In the genomic region with DNA sequence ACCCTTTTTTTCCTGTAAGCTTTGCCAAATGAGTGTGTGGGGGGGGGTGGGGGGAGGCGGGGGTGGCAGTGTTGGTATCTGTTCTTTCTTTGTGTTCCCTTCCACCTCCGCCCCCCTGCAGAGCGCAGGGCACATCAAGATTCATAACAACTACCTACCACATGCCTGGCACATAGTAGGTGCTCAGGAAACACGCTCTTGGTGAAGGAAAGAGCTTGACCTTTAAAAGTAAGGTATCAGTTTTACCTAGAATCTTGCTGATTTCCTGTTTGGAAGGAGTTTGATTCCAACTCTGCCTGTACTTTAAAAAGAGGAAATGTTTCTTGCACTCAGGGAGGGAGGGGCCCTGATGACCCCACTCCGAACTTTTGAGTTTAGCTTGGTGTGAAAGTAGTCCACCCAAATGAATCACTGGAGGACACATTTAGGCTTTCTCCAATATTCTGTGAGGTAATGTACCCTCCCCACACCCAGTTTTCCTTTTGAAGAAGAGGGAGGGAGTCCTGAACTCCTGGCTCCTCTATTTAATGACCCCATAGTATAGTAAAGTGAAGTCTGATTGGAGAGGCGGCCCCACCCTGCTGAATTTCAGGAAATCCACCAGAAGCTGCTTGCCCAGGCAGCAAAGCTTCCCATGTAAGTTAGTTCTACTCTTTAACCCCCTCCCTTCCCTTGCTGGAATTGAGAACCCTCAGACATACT, we compare ENCODE assay signal across 12 cellular contexts. TPM values are rescaled to one million over a fixed set of nuclear protein-coding genes. Genes with fewer than 3 reads are reported as not detected.
DNase-seq lines count a peak whose midpoint lies in the region; ATAC-seq and TF ChIP-seq lines count a peak whose summit lies in the region.
"Had no signal": no experiment of that assay in that cellular context is flagged by ENCODE, and none has a peak within 500 bp of the region (broad histone marks: within the 10 kb centered on the region; RNA-seq: fewer than 3 reads in every experiment).

No MANE protein-coding gene starts in this region.

- H3K4me1 ChIP-seq in PC-3 (ENCODE audit: insufficient read depth, low read length) (peaks cover 4% of the 10 kb centered on the region; the same call in 1 of the 2 replicates), neural progenitor cell (peaks cover 2% of the 10 kb centered on the region)

- H3K27ac Mint-ChIP-seq in glutamatergic neuron (ENCODE audit: unreplicated experiment) (no peak overlapping the region), neural progenitor cell (no peak overlapping the region)
- H3K27ac Mint-ChIP-seq: HFFc6 had no signal

- no peaks in the 10 kb centered on the region for H3F3A ChIP-seq in PC-3 (ENCODE audit: low read length, unreplicated experiment)
- no peaks in the 10 kb centered on the region for H3F3A ChIP-seq in neural progenitor cell (ENCODE audit: low read depth)

- H3K9me2 ChIP-seq in PC-3 (replicated peaks; ENCODE audit: low read length): no peaks in the 10 kb centered on the region

- H4K20me1 ChIP-seq in PC-3 (ENCODE audit: low read length) (no peaks in the 10 kb centered on the region), neural progenitor cell (ENCODE audit: low read depth) (no peaks in the 10 kb centered on the region)

- H3K27me3 Mint-ChIP-seq in glutamatergic neuron (ENCODE audit: unreplicated experiment): peaks cover 20% of the 10 kb centered on the region
- H3K27me3 Mint-ChIP-seq in neural progenitor cell (ENCODE audit: insufficient read depth, low read depth): peaks cover 46% of the 10 kb centered on the region

- BruUV-seq in PC-3 (replicated peaks; lab: Mats Ljungman, UMichigan): no TSS peak

- H2AFZ ChIP-seq in PC-3 (ENCODE audit: low read length) (peak overlapping the region; percentile 54; the same call in 1 of the 2 replicates), neural progenitor cell (replicated peaks) (no peak overlapping the region)

- ATAC-seq in PC-3: no peak
- no peak for ATAC-seq in left lobe of liver

- H3K4me1 Mint-ChIP-seq in glutamatergic neuron (ENCODE audit: low read depth, unreplicated experiment) (no peaks in the 10 kb centered on the region), neural progenitor cell (peaks cover 5% of the 10 kb centered on the region)

- H3K4me3 Mint-ChIP-seq in glutamatergic neuron (ENCODE audit: unreplicated experiment): peak overlapping the region; percentile 72
- peak overlapping the region; percentile 78 for H3K4me3 Mint-ChIP-seq in neural progenitor cell
- H3K4me3 Mint-ChIP-seq: HFFc6 had no signal

- no peaks in the 10 kb centered on the region for H3K36me3 ChIP-seq in PC-3 (ENCODE audit: low read depth, low read length)
- H3K36me3 ChIP-seq in neural progenitor cell: no peaks in the 10 kb centered on the region

- no peak overlapping the region for H3K27ac ChIP-seq in PC-3 (ENCODE audit: low read length)
- no peak overlapping the region for H3K27ac ChIP-seq in neural progenitor cell

- TF ChIP-seq CTCF in AG10803 (conservative IDR thresholded peaks at IDR 0.05; ENCODE audit: low read length) (no peak), PC-3 (conservative IDR thresholded peaks at IDR 0.05; ENCODE audit: low read depth, low read length) (no peak), glutamatergic neuron (IDR thresholded peaks at IDR 0.05; ENCODE audit: partially characterized antibody, unreplicated experiment) (no peak), neural progenitor cell (IDR thresholded peaks at IDR 0.05) (no peak)

- POLR2A ChIA-PET in PC-3 (lab: Charles Lee; ENCODE audit: unreplicated experiment): no interaction called here

- H3K79me2 ChIP-seq in PC-3 (ENCODE audit: low read length): no peaks in the 10 kb centered on the region
- no peaks in the 10 kb centered on the region for H3K79me2 ChIP-seq in neural progenitor cell (ENCODE audit: low read depth)

- intact Hi-C loops in PC-3 (cut with micrococcal nuclease): no loop called here

- DNase-seq in AG10803 (ENCODE audit: low read depth): no peak
- DNase-seq in PC-3: no peak
- DNase-seq in glutamatergic neuron: no peak
- no peak for DNase-seq in neural progenitor cell (ENCODE audit: low spot score)
- DNase-seq in G401 (ENCODE audit: low spot score): no peak
- no peak for DNase-seq in A172 (ENCODE audit: low spot score)
- DNase-seq in SKM-1 treated with dmso at 0.1 percent for 144 hours (lab: John Stamatoyannopoulos, UW; ENCODE audit: unreplicated experiment): no peak
- no peak for DNase-seq in left lobe of liver (ENCODE audit: low spot score)
- DNase-seq: HFFc6; NK-92 treated with Interleukin-12 subunit alpha and Interleukin-12 subunit beta, amount 100 ng/mL, for 24 hours; stimulated activated CD4-positive, alpha-beta T cell treated with anti-CD3 and anti-CD28 coated beads, Interleukin-4, amount 100 ng/mL, for 1 hour had no signal

- CTCF ChIA-PET in PC-3 (lab: Charles Lee): no interaction called here

- no peaks in the 10 kb centered on the region for H3K9me3 ChIP-seq in PC-3 (ENCODE audit: low read length)
- no peaks in the 10 kb centered on the region for H3K9me3 ChIP-seq in neural progenitor cell (ENCODE audit: low read depth)

- in situ Hi-C loops in G401 (cut with HindIII; ENCODE audit: low sequenced_read_pairs): no loop called here

- H3K27me3 ChIP-seq in PC-3 (ENCODE audit: low read length) (peaks cover 22% of the 10 kb centered on the region), neural progenitor cell (peaks cover 58% of the 10 kb centered on the region)

- H3K9me3 Mint-ChIP-seq in glutamatergic neuron (ENCODE audit: unreplicated experiment) (peaks cover 6% of the 10 kb centered on the region), neural progenitor cell (peaks cover 3% of the 10 kb centered on the region)
- H3K9me3 Mint-ChIP-seq: HFFc6 had no signal

- H3K9ac ChIP-seq in PC-3 (ENCODE audit: low read length) (no peak overlapping the region), neural progenitor cell (no peak overlapping the region)

- H3K4me2 ChIP-seq in PC-3 (ENCODE audit: low read length) (peak overlapping the region; percentile 68; the same call in 1 of the 2 replicates), neural progenitor cell (peak overlapping the region; percentile 89)

- H3K36me3 Mint-ChIP-seq in glutamatergic neuron (ENCODE audit: unreplicated experiment) (no peaks in the 10 kb centered on the region), neural progenitor cell (no peaks in the 10 kb centered on the region)

- H3K4me3 ChIP-seq in AG10803 (ENCODE audit: low read length) (peak overlapping the region; percentile 77), PC-3 (ENCODE audit: low read length) (peak overlapping the region; percentile 48; the same call in 1 of the 2 replicates), neural progenitor cell (peak overlapping the region; percentile 62)

RNA-seq across cellular contexts. Expression of a gene that starts 0.5 kb away (rescaled TPM):
- total RNA-seq in PC-3 (2014; rRNA removed) (0.11 and 0.17 TPM in 2 replicates), glutamatergic neuron (ENCODE audit: unreplicated experiment) (0.37 TPM), neural progenitor cell (ENCODE audit: low replicate concordance) (0.22 and 0.41 TPM in 2 replicates), left lobe of liver (52.4 TPM)
- not detected in 2 replicates for total RNA-seq in G401 (2014; rRNA removed; shearing (Covaris generic))
- not detected in 2 replicates for total RNA-seq in A172 (2014; rRNA removed; shearing (Covaris generic))
- total RNA-seq: HFFc6, LHCN-M2 had no signal

Comparison
In these comparisons a context has a peak if more than half of its experiments do, and no peak if none do; other contexts are left out.
1. RNA of a gene that starts 0.5 kb away (total RNA-seq): 52.4 TPM in left lobe of liver (single experiment); 0.22 to 0.41 TPM in neural progenitor cell, 0.37 TPM in glutamatergic neuron (single experiment), 0.11 to 0.17 TPM in PC-3, not detected in G401 and not detected in A172; every median in the first group is over 10 times any median in the second.
2. Peak in every context shown above with its lines, with median percentiles within 50 percentile points of each other: H3K4me3 ChIP-seq.